ENCODE assay signal across 1 cellular context in the genomic region with DNA sequence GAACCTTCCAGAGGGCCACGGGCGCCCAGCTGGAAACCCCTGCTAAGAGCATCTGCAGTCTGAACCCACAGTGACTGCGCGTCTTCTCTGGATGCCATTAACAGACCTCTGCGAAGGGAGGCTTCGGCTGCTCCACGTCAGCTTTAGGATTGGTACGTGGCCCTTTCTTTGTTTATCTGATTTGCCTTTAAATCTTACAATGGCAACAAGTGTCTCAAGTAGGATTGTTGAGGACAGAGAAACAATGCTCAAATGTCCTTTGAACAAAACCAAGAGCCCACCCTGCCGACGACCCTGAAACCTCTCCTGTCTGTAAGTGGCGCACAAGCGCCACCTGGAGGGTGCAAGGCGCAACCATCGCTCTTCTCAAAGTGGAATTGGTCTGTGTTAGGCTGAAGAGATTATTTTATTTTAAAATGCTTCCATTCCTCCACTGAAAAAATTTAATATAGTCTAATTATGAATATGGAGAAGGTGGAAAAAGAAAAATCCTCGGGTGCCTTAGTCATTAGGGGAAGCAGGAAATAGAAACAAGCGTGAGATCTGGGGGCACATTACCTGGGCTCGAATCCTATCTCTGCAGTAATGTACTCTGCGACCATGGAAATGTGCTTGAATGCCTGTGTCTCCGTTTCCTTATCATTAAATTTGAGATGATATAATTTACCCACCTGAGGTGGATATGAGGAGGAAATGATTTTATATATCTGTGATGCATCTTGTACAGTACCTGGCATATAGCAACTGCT.
TF ChIP-seq lines count a peak whose summit lies in the region.

No MANE protein-coding gene starts in this region.

TF ChIP-seq in H1, 55 proteins besides CTCF, POLR2A, EP300 and RAD21 (continued from another document):
- no peak for TF ChIP-seq CTBP2 (IDR thresholded peaks at IDR 0.05; ENCODE audit: borderline replicate concordance, insufficient read depth, insufficient read length, low read length)
